Comparison of ENCODE assay signal across 16 cellular contexts in the genomic region with DNA sequence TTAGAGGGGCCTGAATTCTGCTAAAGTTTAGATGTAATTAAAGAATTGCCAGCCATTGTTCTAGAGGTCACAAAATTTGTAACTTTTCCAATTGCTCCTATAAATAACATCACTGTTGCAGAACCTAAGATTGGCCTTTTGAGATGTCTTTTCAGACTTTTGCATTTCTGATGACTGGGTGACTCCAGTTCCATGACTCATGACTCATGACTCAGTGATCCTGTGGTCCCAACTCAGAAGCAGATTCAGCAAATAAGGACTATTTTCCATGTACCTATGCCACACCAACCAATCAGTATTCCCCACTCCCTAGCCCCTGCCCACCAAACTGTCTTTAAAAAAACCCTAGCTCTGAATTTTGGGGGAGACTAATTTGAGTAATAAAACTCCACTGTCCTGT.
"Had no signal": no experiment of that assay in that cellular context is flagged by ENCODE, and none has a peak within 500 bp of the region (broad histone marks: within the 10 kb centered on the region; RNA-seq: fewer than 3 reads in every experiment).

No MANE protein-coding gene starts in this region.

- H3K4me1 ChIP-seq: colonic mucosa, esophagus muscularis mucosa, psoas muscle had no signal

- FAIRE-seq: endometrium had no signal

- H3K27ac ChIP-seq: colonic mucosa, esophagus muscularis mucosa, psoas muscle, VCaP had no signal

- H3K36me3 ChIP-seq: colonic mucosa, esophagus muscularis mucosa had no signal

- H3K36me3 Mint-ChIP-seq: type B pancreatic cell had no signal

- H3K9me3 Mint-ChIP-seq: type B pancreatic cell had no signal

- H3K4me3 ChIP-seq: colonic mucosa, esophagus muscularis mucosa, psoas muscle had no signal

- DNase-seq: activated CD4-positive, alpha-beta memory T cell treated with anti-CD3 and anti-CD28 coated beads, Interleukin-2, amount 10 ng/mL, durations not matched to agents 7 days and 5 days; activated CD4-positive, alpha-beta T cell treated with anti-CD3 and anti-CD28 coated beads for 36 hours; activated effector memory CD4-positive, alpha-beta T cell treated with Interleukin-2 at 50 U/mL for 16 hours; activated naive CD4-positive, alpha-beta T cell treated with anti-CD3 and anti-CD28 coated beads, Interleukin-2, amount 50 U/mL, for 16 hours; activated T-cell treated with anti-CD3 and anti-CD28 coated beads, Interleukin-2, amount 50 U/mL, for 4 hours; caudate nucleus; colonic mucosa; glutamatergic neuron; hypothalamus; kidney glomerular epithelial cell; psoas muscle; stimulated activated naive CD8-positive, alpha-beta T cell treated with anti-CD3 and anti-CD28 coated beads, Interleukin-15, Interleukin-2, amounts not matched to agents 100 U/mL and 50 U/mL, for 24 hours had no signal

- H3K27me3 Mint-ChIP-seq: activated CD4-positive, alpha-beta memory T cell treated with anti-CD3 and anti-CD28 coated beads, Interleukin-2, amount 10 ng/mL, durations not matched to agents 7 days and 5 days; activated CD4-positive, alpha-beta T cell treated with anti-CD3 and anti-CD28 coated beads for 36 hours; type B pancreatic cell had no signal

- H3K4me1 Mint-ChIP-seq: activated CD4-positive, alpha-beta memory T cell treated with anti-CD3 and anti-CD28 coated beads, Interleukin-2, amount 10 ng/mL, durations not matched to agents 7 days and 5 days; activated CD4-positive, alpha-beta T cell treated with anti-CD3 and anti-CD28 coated beads for 36 hours had no signal

- H3K27me3 ChIP-seq: colonic mucosa, esophagus muscularis mucosa had no signal

- H3K4me3 Mint-ChIP-seq: activated CD4-positive, alpha-beta memory T cell treated with anti-CD3 and anti-CD28 coated beads, Interleukin-2, amount 10 ng/mL, durations not matched to agents 7 days and 5 days; activated CD4-positive, alpha-beta T cell treated with anti-CD3 and anti-CD28 coated beads for 36 hours; activated T-cell treated with anti-CD3 and anti-CD28 coated beads, Interleukin-2, amount 50 U/mL, for 4 hours; type B pancreatic cell had no signal

- H3K9me3 ChIP-seq: colonic mucosa, esophagus muscularis mucosa, psoas muscle had no signal

- H3K27ac Mint-ChIP-seq: activated CD4-positive, alpha-beta memory T cell treated with anti-CD3 and anti-CD28 coated beads, Interleukin-2, amount 10 ng/mL, durations not matched to agents 7 days and 5 days; activated CD4-positive, alpha-beta T cell treated with anti-CD3 and anti-CD28 coated beads for 36 hours; type B pancreatic cell had no signal
